1 cellular context compared by ENCODE assay signal in genomic region chr2:231036578-231037106, GRCh38.
TF ChIP-seq lines count a peak whose summit lies in the region.

No MANE protein-coding gene starts in this region.

TF ChIP-seq in A549, 52 proteins besides CTCF, POLR2A, EP300 and RAD21:
- TF ChIP-seq FOSL2 (IDR thresholded peaks at IDR 0.05), result no peak
- no peak for TF ChIP-seq FOSL2 (CRISPR knock-in tag; IDR thresholded peaks at IDR 0.05)
- no peak for TF ChIP-seq ZNF302 (CRISPR knock-in tag; IDR thresholded peaks at IDR 0.05)
- TF ChIP-seq SREBF2 (IDR thresholded peaks at IDR 0.05), result no peak
- TF ChIP-seq CHD2 (IDR thresholded peaks at IDR 0.05; ENCODE audit: low read length, partially characterized antibody), result no peak
- TF ChIP-seq TP53 (CRISPR knock-in tag; IDR thresholded peaks at IDR 0.05), result no peak
- no peak for TF ChIP-seq NPAS2 (CRISPR knock-in tag; IDR thresholded peaks at IDR 0.05; ENCODE audit: borderline replicate concordance)
- TF ChIP-seq CHD4 (IDR thresholded peaks at IDR 0.05; ENCODE audit: borderline replicate concordance), result no peak
- TF ChIP-seq RNF2 (IDR thresholded peaks at IDR 0.05; ENCODE audit: borderline replicate concordance, low read depth), result no peak
- no peak for TF ChIP-seq RARB (CRISPR knock-in tag; IDR thresholded peaks at IDR 0.05)
- no peak for TF ChIP-seq POLR2AphosphoS2 (conservative IDR thresholded peaks at IDR 0.05; ENCODE audit: low read length)
- no peak for TF ChIP-seq JUN (IDR thresholded peaks at IDR 0.05)
- TF ChIP-seq NR3C1 (IDR thresholded peaks at IDR 0.05), result no peak
- no peak for TF ChIP-seq ATOH8 (CRISPR knock-in tag; IDR thresholded peaks at IDR 0.05; ENCODE audit: low read depth)
- TF ChIP-seq ESRRA (IDR thresholded peaks at IDR 0.05; ENCODE audit: borderline replicate concordance, low read length), result no peak
- no peak for TF ChIP-seq JUNB (IDR thresholded peaks at IDR 0.05)
- TF ChIP-seq ELK1 (IDR thresholded peaks at IDR 0.05; ENCODE audit: low read depth, low read length), result no peak
- no peak for TF ChIP-seq ZFP36 (IDR thresholded peaks at IDR 0.05; ENCODE audit: borderline replicate concordance, partially characterized antibody)
- TF ChIP-seq FOXS1 (CRISPR knock-in tag; IDR thresholded peaks at IDR 0.05), result no peak
- no peak for TF ChIP-seq ZSCAN20 (CRISPR knock-in tag; IDR thresholded peaks at IDR 0.05)
- no peak for TF ChIP-seq KDM5A (IDR thresholded peaks at IDR 0.05)
